17 cellular contexts compared by ENCODE assay signal in genomic region chr20:57448764-57449354, GRCh38. TPM values are rescaled to one million over a fixed set of nuclear protein-coding genes. Genes with fewer than 3 reads are reported as not detected.
DNase-seq lines count a peak whose midpoint lies in the region; ATAC-seq, FAIRE-seq and TF ChIP-seq lines count a peak whose summit lies in the region.
"Had no signal": no experiment of that assay in that cellular context is flagged by ENCODE, and none has a peak within 500 bp of the region (broad histone marks: within the 10 kb centered on the region; RNA-seq: fewer than 3 reads in every experiment).

No MANE protein-coding gene starts in this region.

- no peaks in the 10 kb centered on the region for H3K9me2 ChIP-seq in OCI-LY7 (ENCODE audit: insufficient read depth, low read length)

- in situ Hi-C loops in HepG2 (cut with HindIII; ENCODE audit: extremely low pct_ligation_motif_present, low pct_unique_long_range_greater_than_20kb): no loop called here

- ATAC-seq in HepG2 (no peak), right lobe of liver (no peak), gastroesophageal sphincter (no peak), HG03039 (IDR thresholded peaks at IDR 0.05; ENCODE audit: unreplicated experiment) (no peak)

- POLR2A ChIA-PET in HepG2 (lab: Yijun Ruan, JAX): no interaction called here
- POLR2A ChIA-PET in OCI-LY7 (lab: Charles Lee): interaction anchor here (1.5 to 2.4 kb wide), 2 partner anchors 21 to 30 kb away, joined by 3 to 9 read pairs; no protein-coding TSS in a partner anchor

- no peaks in the 10 kb centered on the region; the same call in 1 of the 2 replicates for H4K20me1 ChIP-seq in HepG2 (ENCODE audit: insufficient read depth, low read length)
- H4K20me1 ChIP-seq in OCI-LY7 (ENCODE audit: insufficient read depth, low read length): no peaks in the 10 kb centered on the region

- no peak for TF ChIP-seq CTCF in HepG2 (CRISPR knock-in tag; IDR thresholded peaks at IDR 0.05)
- no peak for TF ChIP-seq CTCF in right lobe of liver (IDR thresholded peaks at IDR 0.05)
- no peak for TF ChIP-seq CTCF in OCI-LY7 (conservative IDR thresholded peaks at IDR 0.05; ENCODE audit: low read length)
- TF ChIP-seq CTCF in gastroesophageal sphincter (IDR thresholded peaks at IDR 0.05): no peak
- no peak for TF ChIP-seq CTCF in D721Med (IDR thresholded peaks at IDR 0.05; ENCODE audit: insufficient read depth, missing control alignments)

- BruUV-seq in HepG2 (replicated peaks; lab: Mats Ljungman, UMichigan) (no TSS peak), OCI-LY7 (replicated peaks; lab: Mats Ljungman, UMichigan) (no TSS peak)

- peaks cover 15 to 67% of the 10 kb centered on the region in 2 experiments; a peak in 4 of 5 replicates for H3K27me3 ChIP-seq in HepG2 (ENCODE audit: control insufficient read depth in 1 of 2, insufficient read depth in 2 of 2, low read length in 2 of 2)
- H3K27me3 ChIP-seq in right lobe of liver: no peaks in the 10 kb centered on the region
- H3K27me3 ChIP-seq in gastroesophageal sphincter: no peaks in the 10 kb centered on the region

- H3K36me3 ChIP-seq in HepG2 (replicated peaks in 1 of 2; ENCODE audit: control insufficient read depth in 1 of 2, insufficient read depth in 2 of 2, low read length in 2 of 2) (no peaks in the 10 kb centered on the region), right lobe of liver (no peaks in the 10 kb centered on the region), OCI-LY7 (ENCODE audit: insufficient read depth, low read length) (no peaks in the 10 kb centered on the region), gastroesophageal sphincter (no peaks in the 10 kb centered on the region)
- H3K36me3 ChIP-seq: HAP-1, SJCRH30 had no signal

- TF ChIP-seq POLR2A in HepG2 (IDR thresholded peaks at IDR 0.05; ENCODE audit: insufficient read depth in 1 of 2, low read depth in 2 of 2, low read length in 2 of 2) (no peak), right lobe of liver (IDR thresholded peaks at IDR 0.05) (no peak), gastroesophageal sphincter (IDR thresholded peaks at IDR 0.05) (no peak)

- no peak overlapping the region for H3K4me3 ChIP-seq in HepG2 (replicated peaks in 1 of 3; ENCODE audit: insufficient read depth in 1 of 3, low read depth in 2 of 3, low read length in 3 of 3)
- no peak overlapping the region for H3K4me3 ChIP-seq in right lobe of liver
- H3K4me3 ChIP-seq in OCI-LY7 (ENCODE audit: low read depth, low read length, poor library complexity, severe bottlenecking): no peak overlapping the region
- no peak overlapping the region for H3K4me3 ChIP-seq in gastroesophageal sphincter
- H3K4me3 ChIP-seq: HAP-1, SJCRH30 had no signal

- no peak overlapping the region for H2AFZ ChIP-seq in HepG2 (ENCODE audit: low read length)
- H2AFZ ChIP-seq in OCI-LY7 (ENCODE audit: low read length): no peak overlapping the region

- H3K4me1 ChIP-seq in HepG2 (ENCODE audit: insufficient read depth, low read length) (no peaks in the 10 kb centered on the region), right lobe of liver (peaks cover 0 to 5% (median 0%) of the 10 kb centered on the region in 4 donors), OCI-LY7 (ENCODE audit: insufficient read depth, low read length, poor library complexity, severe bottlenecking) (peaks cover 57% of the 10 kb centered on the region), gastroesophageal sphincter (peaks cover 0 to 59% (median 22%) of the 10 kb centered on the region in 3 donors)
- H3K4me1 ChIP-seq: HAP-1 had no signal

- H3K4me2 ChIP-seq in HepG2 (ENCODE audit: low read depth, low read length) (no peak overlapping the region), OCI-LY7 (ENCODE audit: low read length) (peak overlapping the region; percentile 86)

- H3K9me3 ChIP-seq in HepG2 (ENCODE audit: low read length): no peaks in the 10 kb centered on the region
- no peaks in the 10 kb centered on the region for H3K9me3 ChIP-seq in right lobe of liver
- peaks cover 6% of the 10 kb centered on the region for H3K9me3 ChIP-seq in OCI-LY7 (ENCODE audit: low read length)
- no peaks in the 10 kb centered on the region for H3K9me3 ChIP-seq in gastroesophageal sphincter
- H3K9me3 ChIP-seq: HAP-1, SJCRH30 had no signal

- intact Hi-C loops in HepG2 (cut with micrococcal nuclease; ENCODE audit: unreplicated experiment): no loop called here
- intact Hi-C loops in right lobe of liver (cut with DNase I): no loop called here
- intact Hi-C loops in OCI-LY7 (cut with micrococcal nuclease; ENCODE audit: unreplicated experiment): no loop called here

- TF ChIP-seq RAD21 in HepG2 (CRISPR knock-in tag; IDR thresholded peaks at IDR 0.05): no peak

- CTCF ChIA-PET in HepG2 (lab: Yijun Ruan, JAX; ENCODE audit: low intra/inter-chr PET ratio, low total read pairs): no interaction called here
- CTCF ChIA-PET in OCI-LY7 (lab: Charles Lee; ENCODE audit: unreplicated experiment): interaction anchor here (1.3 kb wide), 1 partner anchor 36 kb away, joined by 4 read pairs; no protein-coding TSS in a partner anchor

- H3K27ac ChIP-seq in HepG2 (ENCODE audit: extremely low read length, insufficient read depth, low read length) (no peak overlapping the region), right lobe of liver (no peak overlapping the region), OCI-LY7 (ENCODE audit: low read depth, low read length, poor library complexity, severe bottlenecking) (no peak overlapping the region), gastroesophageal sphincter (peak overlapping the region in 3 of 4 donors; percentile 68 to 95 (median 75))
- H3K27ac ChIP-seq: RWPE1, SJCRH30 had no signal

- no peak for FAIRE-seq in HepG2 (lab: Jason Lieb, UNC)
- no peak for FAIRE-seq in D721Med (lab: Jason Lieb, UNC)

- DNase-seq in HepG2 (ENCODE audit: low spot score): no peak
- DNase-seq in right lobe of liver: no peak
- DNase-seq in OCI-LY7 (ENCODE audit: low spot score): no peak
- DNase-seq in NK-92 treated with Interleukin-12 subunit alpha and Interleukin-12 subunit beta, amount 100 ng/mL, for 24 hours (lab: John Stamatoyannopoulos, UW): no peak
- no peak for DNase-seq in D721Med (ENCODE audit: insufficient read length, low spot score)
- DNase-seq: Calu3; CD4-positive, alpha-beta T cell; NCI-H1436; NCI-H2029; NCI-H2171; NCI-H446; PC-3; SJCRH30 had no signal

- H3K9ac ChIP-seq in HepG2 (ENCODE audit: insufficient read depth, low read depth, low read length): no peak overlapping the region

- WGBS in HepG2 (ENCODE audit: low lambda C conversion rate): 36% methylated on average over 9 of the region's 9 CpGs
- WGBS in right lobe of liver (ENCODE audit: insufficient coverage, low coverage, low lambda C conversion rate, missing lambda C conversion rate): 80% methylated on average over 7 of the region's 9 CpGs
- 80 to 88% methylated on average over 4 to 8 of the region's 9 CpGs for WGBS in gastroesophageal sphincter (ENCODE audit: low coverage in 1 of 2), 2 donors

- H3K79me2 ChIP-seq in HepG2 (ENCODE audit: insufficient read depth, low read length): no peaks in the 10 kb centered on the region
- no peaks in the 10 kb centered on the region for H3K79me2 ChIP-seq in OCI-LY7 (ENCODE audit: insufficient read depth, low read depth, low read length)

- no peak for TF ChIP-seq EP300 in HepG2 (IDR thresholded peaks at IDR 0.05; ENCODE audit: low read depth in 2 of 2, low read length in 2 of 2)
- no peak for TF ChIP-seq EP300 in HepG2 (CRISPR knock-in tag; IDR thresholded peaks at IDR 0.05; ENCODE audit: borderline replicate concordance)
- no peak for TF ChIP-seq EP300 in gastroesophageal sphincter (IDR thresholded peaks at IDR 0.05)

TF ChIP-seq in HepG2, 621 proteins besides CTCF, POLR2A, EP300 and RAD21:
- TF ChIP-seq ZNF629 (CRISPR knock-in tag; conservative IDR thresholded peaks at IDR 0.05) (peak; percentile 81), ATF7-NPFF (CRISPR knock-in tag; IDR thresholded peaks at IDR 0.05; ENCODE audit: low read depth) (no peak)

RNA-seq across cellular contexts. Expression of gene RBM38, which starts 57.7 kb away (rescaled TPM):
- total RNA-seq in HepG2 (2016; rRNA removed; fragmentation: Illumina TruSeq; extraction: Trizol): 29.6 and 34.2 TPM in 2 replicates
- total RNA-seq in HepG2 (2016; cell fraction: cytosol; rRNA removed; fragmentation: Illumina TruSeq; extraction: Trizol; ENCODE audit: low read depth): 29.5 and 32.8 TPM in 2 replicates
- total RNA-seq in HepG2 (2016; cell fraction: insoluble cytoplasmic fraction; rRNA removed; fragmentation: Illumina TruSeq; extraction: Trizol): 24.0 and 34.3 TPM in 2 replicates
- total RNA-seq in HepG2 (2016; cell fraction: membrane; rRNA removed; fragmentation: Illumina TruSeq; extraction: Trizol): 69.5 and 80.5 TPM in 2 replicates
- total RNA-seq in HepG2 (2016; cell fraction: nucleus; rRNA removed; fragmentation: Illumina TruSeq; extraction: Trizol): 16.2 and 19.5 TPM in 2 replicates
- polyA plus RNA-seq in HepG2 (2011; rRNA removed): 24.2 and 30.0 TPM in 2 replicates
- 25.8 and 35.6 TPM in 2 replicates for polyA plus RNA-seq in HepG2 (2011; cell fraction: cytosol; rRNA removed)
- 24.4 and 25.9 TPM in 2 replicates for polyA plus RNA-seq in HepG2 (2011; cell fraction: nucleus; rRNA removed)
- polyA plus RNA-seq in HepG2 (2012): 13.9 and 24.8 TPM in 2 replicates
- 44.0 and 53.1 TPM in 2 replicates for polyA plus RNA-seq in HepG2 (2016; cell fraction: cytosol; fragmentation: Illumina TruSeq; extraction: Trizol; ENCODE audit: low read depth)
- 40.7 and 50.0 TPM in 2 replicates for polyA plus RNA-seq in HepG2 (2016; cell fraction: insoluble cytoplasmic fraction; fragmentation: Illumina TruSeq; extraction: Trizol; ENCODE audit: low read depth)
- polyA plus RNA-seq in HepG2 (2016; cell fraction: membrane; fragmentation: Illumina TruSeq; extraction: Trizol; ENCODE audit: low read depth): 80.4 and 89.1 TPM in 2 replicates
- 34.0 and 39.8 TPM in 2 replicates for polyA plus RNA-seq in HepG2 (2016; cell fraction: nucleus; fragmentation: Illumina TruSeq; extraction: Trizol; ENCODE audit: insufficient read depth, low read depth)
- polyA minus RNA-seq in HepG2 (2011; rRNA and poly(A)+ RNA removed; ENCODE audit: low replicate concordance): 9.8 and 33.7 TPM in 2 replicates
- 16.2 and 17.4 TPM in 2 replicates for polyA minus RNA-seq in HepG2 (2011; cell fraction: cytosol; rRNA and poly(A)+ RNA removed)
- polyA minus RNA-seq in HepG2 (2011; cell fraction: nucleus; rRNA and poly(A)+ RNA removed): 6.2 and 7.1 TPM in 2 replicates
- total RNA-seq in right lobe of liver: 10 to 100 TPM in 3 of 6 experiments, 1 to 10 TPM in 3; 3.9 to 16.9 (median 9.6) TPM
- 136 and 174 TPM in 2 replicates for total RNA-seq in OCI-LY7 (2014; rRNA removed; shearing (Covaris generic))
- total RNA-seq in OCI-LY7 (2022): 119 and 128 TPM in 2 replicates
- total RNA-seq in gastroesophageal sphincter: 100 to 1,000 TPM in 2 of 4 donors, 10 to 100 TPM in 2; 50.9 to 190 (median 106) TPM

Comparison
In these comparisons a context has a peak if more than half of its experiments do, and no peak if none do; other contexts are left out.
1. H3K27ac ChIP-seq: peak in gastroesophageal sphincter (3 of 4); none in HepG2 (single experiment), right lobe of liver (0 of 3) and OCI-LY7 (single experiment).